8 cellular contexts compared by ENCODE assay signal in the genomic region with DNA sequence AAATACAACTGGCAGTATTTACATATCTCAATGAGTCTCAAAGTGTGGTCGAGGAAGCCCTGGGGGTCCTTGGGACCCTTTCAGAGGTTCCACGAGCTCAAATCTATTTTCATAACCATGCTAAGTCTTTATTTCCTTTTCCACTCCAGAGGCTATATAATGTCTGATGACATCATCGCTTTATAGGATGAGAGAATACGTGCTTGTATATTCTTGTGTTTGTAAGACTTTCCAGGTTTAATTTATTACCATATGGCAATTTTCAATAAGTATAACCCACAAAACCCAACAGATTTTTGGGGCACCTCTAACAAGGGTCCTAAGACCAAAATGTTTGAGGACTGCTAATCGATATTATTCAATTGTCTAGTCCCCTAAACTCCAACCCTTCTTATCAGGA. TPM values are rescaled to one million over a fixed set of nuclear protein-coding genes. Genes with fewer than 3 reads are reported as not detected.
DNase-seq lines count a peak whose midpoint lies in the region.

No MANE protein-coding gene starts in this region.

- H3K9me3 ChIP-seq in iPS-18a (ENCODE audit: control insufficient read depth, low read depth, low read length) (no peaks in the 10 kb centered on the region), stomach smooth muscle (ENCODE audit: control insufficient read depth in 2 of 2, low read length in 2 of 2) (no peaks in the 10 kb centered on the region)

- H3K27me3 Mint-ChIP-seq in activated CD4-positive, alpha-beta memory T cell treated with anti-CD3 and anti-CD28 coated beads for 36 hours = no peaks in the 10 kb centered on the region

- H3K27ac ChIP-seq in iPS-18a (ENCODE audit: low read length) (no peak overlapping the region), stomach smooth muscle (ENCODE audit: low read length) (peak overlapping the region; percentile 99)

- peak overlapping the region; percentile 79 for H3K4me3 Mint-ChIP-seq in activated CD4-positive, alpha-beta memory T cell treated with anti-CD3 and anti-CD28 coated beads for 36 hours

- peak in 2 of 3 experiments; percentile 27 to 62 for DNase-seq in NCI-H1417 (lab: John Stamatoyannopoulos, UW)
- no peak for DNase-seq in NCI-H1417 treated with DMSO at 0.1 percent for 48 hours (lab: John Stamatoyannopoulos, UW)
- DNase-seq in activated CD4-positive, alpha-beta memory T cell treated with anti-CD3 and anti-CD28 coated beads for 36 hours = no peak
- no peak for DNase-seq in HCEC 1CT
- DNase-seq in NCI-H1092 (lab: John Stamatoyannopoulos, UW) = no peak
- DNase-seq in 8988T = no peak

- peaks cover 33% of the 10 kb centered on the region for H3K4me1 ChIP-seq in iPS-18a (ENCODE audit: control insufficient read depth, low read depth, low read length)
- H3K4me1 ChIP-seq in stomach smooth muscle (ENCODE audit: control insufficient read depth, insufficient read depth, low read length) = peaks cover 18% of the 10 kb centered on the region

- H3K9me3 Mint-ChIP-seq in activated CD4-positive, alpha-beta memory T cell treated with anti-CD3 and anti-CD28 coated beads for 36 hours = no peaks in the 10 kb centered on the region

- intact Hi-C loops in activated CD4-positive, alpha-beta memory T cell treated with anti-CD3 and anti-CD28 coated beads for 36 hours (cut with micrococcal nuclease) = loop anchor here (5.0 to 10.0 kb wide), 5 partner anchors 60 to 588 kb away; a partner anchor contains a TSS

- POLR2A ChIA-PET in activated CD4-positive, alpha-beta memory T cell treated with anti-CD3 and anti-CD28 coated beads for 36 hours (lab: Charles Lee) = no interaction called here

- H3K36me3 Mint-ChIP-seq in activated CD4-positive, alpha-beta memory T cell treated with anti-CD3 and anti-CD28 coated beads for 36 hours = peaks cover 3% of the 10 kb centered on the region

- H3K27ac Mint-ChIP-seq in activated CD4-positive, alpha-beta memory T cell treated with anti-CD3 and anti-CD28 coated beads for 36 hours = no peak overlapping the region

- H3K4me1 Mint-ChIP-seq in activated CD4-positive, alpha-beta memory T cell treated with anti-CD3 and anti-CD28 coated beads for 36 hours (ENCODE audit: low read depth) = peaks cover 61% of the 10 kb centered on the region

- peak overlapping the region; percentile 69 for H3K4me3 ChIP-seq in iPS-18a (ENCODE audit: low read length)
- H3K4me3 ChIP-seq in stomach smooth muscle (ENCODE audit: low read length in 2 of 2) = peak overlapping the region; percentile 22 to 88

- H3K27me3 ChIP-seq in iPS-18a (ENCODE audit: control insufficient read depth, insufficient read depth, low read length) (no peaks in the 10 kb centered on the region), stomach smooth muscle (ENCODE audit: control insufficient read depth in 1 of 2, insufficient read depth in 2 of 2, low read length in 2 of 2) (no peaks in the 10 kb centered on the region)

- CTCF ChIA-PET in activated CD4-positive, alpha-beta memory T cell treated with anti-CD3 and anti-CD28 coated beads for 36 hours (lab: Charles Lee) = interaction anchor here (0.7 kb wide), 1 partner anchor 9 kb away, joined by 3 read pairs; no protein-coding TSS in a partner anchor

- H3K9ac ChIP-seq in iPS-18a (ENCODE audit: low read length) = peak overlapping the region; percentile 77
- peak overlapping the region; percentile 96 to 97 for H3K9ac ChIP-seq in stomach smooth muscle (ENCODE audit: low read length in 2 of 2)

- no peaks in the 10 kb centered on the region for H3K36me3 ChIP-seq in iPS-18a (ENCODE audit: control insufficient read depth, low read depth, low read length)
- H3K36me3 ChIP-seq in stomach smooth muscle (ENCODE audit: control insufficient read depth in 2 of 2, insufficient read depth in 2 of 2, low read length in 2 of 2) = no peaks in the 10 kb centered on the region

RNA-seq across cellular contexts. Expression of a gene that starts 1.4 kb away (rescaled TPM):
- total RNA-seq in activated CD4-positive, alpha-beta memory T cell treated with anti-CD3 and anti-CD28 coated beads for 36 hours = 1 to 10 TPM; 8.6 to 9.4 TPM

RNA-seq across cellular contexts. Expression of a gene that starts 59.9 kb away (rescaled TPM):
- total RNA-seq in activated CD4-positive, alpha-beta memory T cell treated with anti-CD3 and anti-CD28 coated beads for 36 hours = not detected

Comparison
In these comparisons a context has a peak if more than half of its experiments do, and no peak if none do; other contexts are left out.
1. DNase-seq: peak in NCI-H1417 (2 of 3); none in NCI-H1417 treated with DMSO at 0.1 percent for 48 hours (single experiment), activated CD4-positive, alpha-beta memory T cell treated with anti-CD3 and anti-CD28 coated beads for 36 hours (single experiment), HCEC 1CT (single experiment), NCI-H1092 (single experiment) and 8988T (single experiment).